ENCODE assay signal across 9 cellular contexts in genomic region chr15:84911879-84912660, GRCh38. TPM values are rescaled to one million over a fixed set of nuclear protein-coding genes. Genes with fewer than 3 reads are reported as not detected.
DNase-seq lines count a peak whose midpoint lies in the region; ATAC-seq and TF ChIP-seq lines count a peak whose summit lies in the region.
"Had no signal": no experiment of that assay in that cellular context is flagged by ENCODE, and none has a peak within 500 bp of the region (broad histone marks: within the 10 kb centered on the region; RNA-seq: fewer than 3 reads in every experiment).

No MANE protein-coding gene starts in this region.

- H3K27me3 Mint-ChIP-seq in GM23338 (ENCODE audit: insufficient read depth, low read depth, poor library complexity): peaks cover 2% of the 10 kb centered on the region

- no peaks in the 10 kb centered on the region for H4K20me1 ChIP-seq in GM23338 (replicated peaks; ENCODE audit: insufficient read depth)

- H3K4me2 ChIP-seq in GM23338: no peak overlapping the region
- H3K4me2 ChIP-seq: KMS-11 had no signal

- H3K27ac ChIP-seq in dorsolateral prefrontal cortex (peak overlapping the region in 55 of 59 donors; percentile 7 to 96 (median 76)), upper lobe of right lung (peak overlapping the region; percentile 15), GM23338 (ENCODE audit: low read depth) (no peak overlapping the region)
- H3K27ac ChIP-seq: KMS-11 had no signal

- H3K9me2 ChIP-seq in GM23338 (ENCODE audit: insufficient read depth): no peaks in the 10 kb centered on the region

- no peaks in the 10 kb centered on the region for H3K9me3 ChIP-seq in upper lobe of right lung

- in situ Hi-C loops in KBM-7 (cut with MboI; ENCODE audit: low pct_unique_long_range_greater_than_20kb, low sequenced_read_pairs): no loop called here

- H3K27ac Mint-ChIP-seq in GM23338: no peak overlapping the region; the same call in 1 of the 2 replicates

- no peaks in the 10 kb centered on the region; the same call in 2 of the 3 replicates for H3K9me3 Mint-ChIP-seq in GM23338

- peak in 3 of 56 donors; percentile 11 to 27 (median 23) for TF ChIP-seq CTCF in dorsolateral prefrontal cortex (IDR thresholded peaks at IDR 0.05 in 54 of 56, conservative IDR thresholded peaks at IDR 0.05 in 2 of 56; ENCODE audit: low read depth in 1 of 56, partially characterized antibody in 56 of 56)
- TF ChIP-seq CTCF in upper lobe of right lung (IDR thresholded peaks at IDR 0.05): no peak
- no peak for TF ChIP-seq CTCF in GM23338 (conservative IDR thresholded peaks at IDR 0.05; ENCODE audit: low read depth in 2 of 2)

- H3K79me2 ChIP-seq in GM23338 (replicated peaks; ENCODE audit: insufficient read depth): no peaks in the 10 kb centered on the region

- no peak overlapping the region for H3K4me3 Mint-ChIP-seq in GM23338

- intact Hi-C loops in dorsolateral prefrontal cortex (cut with DNase I): no loop called here
- intact Hi-C loops in upper lobe of right lung (cut with DNase I): loop anchor here (10.0 kb wide), 1 partner anchor 47 kb away; no protein-coding TSS in a partner anchor

- no peaks in the 10 kb centered on the region for H3K36me3 Mint-ChIP-seq in GM23338 (ENCODE audit: low read depth)

- no peaks in the 10 kb centered on the region for H3K36me3 ChIP-seq in upper lobe of right lung
- no peaks in the 10 kb centered on the region for H3K36me3 ChIP-seq in GM23338 (ENCODE audit: insufficient read depth)

- no peak overlapping the region for H2AFZ ChIP-seq in GM23338

- DNase-seq in KBM-7 (peak; percentile 32), dorsolateral prefrontal cortex (peak in 4 of 10 donors; percentile 17 to 70 (median 40)), lung microvascular endothelial cell (ENCODE audit: low read depth in 2 of 2) (peak; percentile 95 to 100), upper lobe of right lung (no peak), GM23338 (ENCODE audit: low spot score) (no peak)
- no peak for DNase-seq in activated CD4-positive, alpha-beta T cell treated with anti-CD3 and anti-CD28 coated beads for 1 hour

- no peaks in the 10 kb centered on the region for H3F3A ChIP-seq in GM23338 (replicated peaks; ENCODE audit: low read depth)

- H3K4me3 ChIP-seq in dorsolateral prefrontal cortex: peak overlapping the region in 1 of 59 donors; percentile 4
- no peak overlapping the region for H3K4me3 ChIP-seq in upper lobe of right lung
- no peak overlapping the region for H3K4me3 ChIP-seq in GM23338

- H3K4me1 Mint-ChIP-seq in GM23338: peaks cover 12% of the 10 kb centered on the region

- ATAC-seq in upper lobe of right lung: peak; percentile 64
- no peak for ATAC-seq in GM21528 (IDR thresholded peaks at IDR 0.05; ENCODE audit: low FRiP score, unreplicated experiment)
- no peak for ATAC-seq in HG03520 (IDR thresholded peaks at IDR 0.05; ENCODE audit: unreplicated experiment)
- no peak for ATAC-seq in GM23338

- no peaks in the 10 kb centered on the region for H3K27me3 ChIP-seq in dorsolateral prefrontal cortex
- H3K27me3 ChIP-seq in upper lobe of right lung: no peaks in the 10 kb centered on the region
- no peaks in the 10 kb centered on the region for H3K27me3 ChIP-seq in GM23338 (ENCODE audit: insufficient read depth)

- H3K4me1 ChIP-seq in upper lobe of right lung (peaks cover 20% of the 10 kb centered on the region), GM23338 (ENCODE audit: insufficient read depth) (no peaks in the 10 kb centered on the region)

TF ChIP-seq in GM23338, 12 proteins besides CTCF, POLR2A, EP300 and RAD21 (continues in another document):
- TF ChIP-seq REST (IDR thresholded peaks at IDR 0.05; ENCODE audit: unreplicated experiment) (no peak), CREB1 (CRISPR knock-in tag; IDR thresholded peaks at IDR 0.05; ENCODE audit: low read depth) (no peak), NANOG (IDR thresholded peaks at IDR 0.05; ENCODE audit: borderline replicate concordance) (no peak), ZNF331 (CRISPR knock-in tag; IDR thresholded peaks at IDR 0.05; ENCODE audit: low read depth) (no peak), ZNF462 (CRISPR knock-in tag; IDR thresholded peaks at IDR 0.05) (no peak)

RNA-seq across cellular contexts. Expression of gene SLC28A1, which starts 27.6 kb away (rescaled TPM):
- total RNA-seq in dorsolateral prefrontal cortex (under 1 TPM in 20 of 120 experiments, not detected in 100; 0.17 to 0.61 (median 0.28) TPM), lung microvascular endothelial cell (not detected in 2 replicates), upper lobe of right lung (not detected)
- not detected in 2 replicates for total RNA-seq in GM23338 (2014; rRNA removed; shearing (Covaris generic))
- not detected in 2 replicates for polyA plus RNA-seq in GM23338 (2016; fragmentation: Nextera tagmentation; extraction: Ambion mirVana)

Comparison
In these comparisons a context has a peak if more than half of its experiments do, and no peak if none do; other contexts are left out.
1. DNase-seq: peak in KBM-7 (single experiment) and lung microvascular endothelial cell (2 of 2); none in upper lobe of right lung (single experiment), GM23338 (single experiment) and activated CD4-positive, alpha-beta T cell treated with anti-CD3 and anti-CD28 coated beads for 1 hour (single experiment).